9 cellular contexts compared by ENCODE assay signal in genomic region chr12:46494424-46494823, GRCh38.
A peak's percentile ranks its signal among the peaks of the same experiment; 100 is the strongest.
DNase-seq lines count a peak whose midpoint lies in the region; ATAC-seq and TF ChIP-seq lines count a peak whose summit lies in the region.
"Had no signal": no experiment of that assay in that cellular context is flagged by ENCODE, and none has a peak within 500 bp of the region (broad histone marks: within the 10 kb centered on the region; RNA-seq: fewer than 3 reads in every experiment).

No MANE protein-coding gene starts in this region.

- H3K9me3 ChIP-seq in A673 (ENCODE audit: low read depth, low read length, poor library complexity, severe bottlenecking) (no peaks in the 10 kb centered on the region), lower lobe of right lung (no peaks in the 10 kb centered on the region), gastrocnemius medialis (no peaks in the 10 kb centered on the region)

- in situ Hi-C loops in gastrocnemius medialis (cut with MboI; ENCODE audit: low sequenced_read_pairs in 4 of 4) = no loop called here

- intact Hi-C loops in A673 (cut with micrococcal nuclease; ENCODE audit: unreplicated experiment) (no loop called here), lower lobe of right lung (cut with DNase I) (no loop called here), gastrocnemius medialis (cut with DNase I; ENCODE audit: low total_unique reads) (no loop called here)

- H3K4me1 ChIP-seq in A673 (ENCODE audit: insufficient read depth, low read length, poor library complexity, severe bottlenecking) = peaks cover 9% of the 10 kb centered on the region
- H3K4me1 ChIP-seq in lower lobe of right lung = peaks cover 45% of the 10 kb centered on the region
- H3K4me1 ChIP-seq in gastrocnemius medialis = peaks cover 34 to 38% of the 10 kb centered on the region in 2 donors

- DNase-seq in A673 (ENCODE audit: low spot score) (peak; percentile 46), coronary artery (ENCODE audit: low spot score) (no peak), lower lobe of right lung (no peak), gastrocnemius medialis (no peak), T1000 (lab: John Stamatoyannopoulos, UW) (no peak), GM19240 (ENCODE audit: insufficient read length, low spot score) (no peak)
- no peak for DNase-seq in activated CD4-positive, alpha-beta T cell treated with anti-CD3 and anti-CD28 coated beads, Interleukin-2, amount 50 U/mL, for 1 hour
- DNase-seq: C1 segment of cervical spinal cord had no signal

- no peak for TF ChIP-seq POLR2A in gastrocnemius medialis (IDR thresholded peaks at IDR 0.05)

- no TSS peak for BruUV-seq in A673 (replicated peaks; lab: Mats Ljungman, UMichigan)

- no peak for TF ChIP-seq CTCF in A673 (conservative IDR thresholded peaks at IDR 0.05; ENCODE audit: low read depth, low read length)
- TF ChIP-seq CTCF in coronary artery (IDR thresholded peaks at IDR 0.05) = no peak
- TF ChIP-seq CTCF in lower lobe of right lung (IDR thresholded peaks at IDR 0.05) = no peak
- no peak for TF ChIP-seq CTCF in gastrocnemius medialis (IDR thresholded peaks at IDR 0.05 in 4 of 5, conservative IDR thresholded peaks at IDR 0.05 in 1 of 5)

- no peaks in the 10 kb centered on the region for H3K27me3 ChIP-seq in A673 (replicated peaks; ENCODE audit: insufficient read depth, low read depth, low read length, poor library complexity)
- H3K27me3 ChIP-seq in lower lobe of right lung (ENCODE audit: low read depth) = no peaks in the 10 kb centered on the region
- H3K27me3 ChIP-seq in gastrocnemius medialis = no peaks in the 10 kb centered on the region

- POLR2A ChIA-PET in A673 (lab: Charles Lee; ENCODE audit: low non-redundant PET) = no interaction called here

- no peak for TF ChIP-seq RAD21 in Ishikawa (IDR thresholded peaks at IDR 0.05; ENCODE audit: low read depth)

- ATAC-seq in lower lobe of right lung (peak in 1 of 2 donors; percentile 59), gastrocnemius medialis (no peak)

- CTCF ChIA-PET in A673 (lab: Charles Lee) = no interaction called here

- peak; percentile 75; the same call in 1 of the 2 replicates for TF ChIP-seq EP300 in Ishikawa (IDR thresholded peaks at IDR 0.05; ENCODE audit: borderline replicate concordance)

- H3K27ac ChIP-seq in A673 (ENCODE audit: low read depth, low read length, poor library complexity, severe bottlenecking) = no peak overlapping the region
- H3K27ac ChIP-seq in coronary artery = peak overlapping the region; percentile 25 to 57
- H3K27ac ChIP-seq in lower lobe of right lung = peak overlapping the region; percentile 50
- peak overlapping the region in 2 of 4 donors; percentile 12 to 49 for H3K27ac ChIP-seq in gastrocnemius medialis

- H3K4me3 ChIP-seq in A673 (ENCODE audit: low read depth, low read length, poor library complexity, severe bottlenecking) (no peak overlapping the region), coronary artery (no peak overlapping the region), lower lobe of right lung (no peak overlapping the region), gastrocnemius medialis (no peak overlapping the region)

- H3K36me3 ChIP-seq in A673 (ENCODE audit: insufficient read depth, low read length, poor library complexity, severe bottlenecking) (no peaks in the 10 kb centered on the region), lower lobe of right lung (no peaks in the 10 kb centered on the region), gastrocnemius medialis (no peaks in the 10 kb centered on the region)

TF ChIP-seq in Ishikawa, 13 proteins besides CTCF, POLR2A, EP300 and RAD21:
- TF ChIP-seq NFIC (IDR thresholded peaks at IDR 0.05) (peak; percentile 37; the same call in 1 of the 2 replicates), TCF12 (IDR thresholded peaks at IDR 0.05; ENCODE audit: low read depth) (no peak), USF1 (IDR thresholded peaks at IDR 0.05) (no peak), TEAD4 (IDR thresholded peaks at IDR 0.05) (peak; percentile 99)
